8 cellular contexts compared by ENCODE assay signal in genomic region chrX:115562492-115562872, GRCh38. TPM values are rescaled to one million over a fixed set of nuclear protein-coding genes. Genes with fewer than 3 reads are reported as not detected.
DNase-seq lines count a peak whose midpoint lies in the region; ATAC-seq, FAIRE-seq and TF ChIP-seq lines count a peak whose summit lies in the region.

No MANE protein-coding gene starts in this region.

- FAIRE-seq in D721Med (lab: Jason Lieb, UNC) = no peak

- H3K4me3 ChIP-seq in ectodermal cell (ENCODE audit: insufficient read depth, low read depth, low read length) = peak overlapping the region; percentile 50

- TF ChIP-seq CTCF in 22Rv1 (IDR thresholded peaks at IDR 0.05) (no peak), D721Med (IDR thresholded peaks at IDR 0.05; ENCODE audit: insufficient read depth, missing control alignments) (no peak)

- no peaks in the 10 kb centered on the region for H3K9me3 ChIP-seq in ectodermal cell (ENCODE audit: control insufficient read depth, low read length)

- DNase-seq in medulla oblongata (ENCODE audit: extremely low spot score) (peak; percentile 19), NCI-H446 treated with DMSO at 0.1 percent for 48 hours (lab: John Stamatoyannopoulos, UW) (no peak), D721Med (ENCODE audit: insufficient read length, low spot score) (no peak)

- TF ChIP-seq RAD21 in Ishikawa (IDR thresholded peaks at IDR 0.05; ENCODE audit: low read depth) = no peak

- H3K36me3 ChIP-seq in ectodermal cell (ENCODE audit: control insufficient read depth, insufficient read depth, low read length) = no peaks in the 10 kb centered on the region

- no peak for ATAC-seq in HG03442 (IDR thresholded peaks at IDR 0.05; ENCODE audit: unreplicated experiment)
- no peak for ATAC-seq in HG03159 (IDR thresholded peaks at IDR 0.05; ENCODE audit: unreplicated experiment)

- no peaks in the 10 kb centered on the region for H3K4me1 ChIP-seq in ectodermal cell (ENCODE audit: control insufficient read depth, insufficient read depth, low read length)

- TF ChIP-seq EP300 in Ishikawa (IDR thresholded peaks at IDR 0.05; ENCODE audit: borderline replicate concordance) = no peak

- H3K27ac ChIP-seq in 22Rv1 (peak overlapping the region; percentile 93), ectodermal cell (ENCODE audit: insufficient read depth, low read depth, low read length, poor library complexity, severe bottlenecking) (no peak overlapping the region)

- 0 to 1% methylated on average over 7 to 8 of the region's 8 CpGs for WGBS in ectodermal cell, 2 experiments

- no peaks in the 10 kb centered on the region for H3K27me3 ChIP-seq in ectodermal cell (ENCODE audit: control insufficient read depth, insufficient read depth, low read length, poor library complexity, severe bottlenecking)

TF ChIP-seq in Ishikawa, 13 proteins besides CTCF, POLR2A, EP300 and RAD21:
- TF ChIP-seq, protein P1, sequence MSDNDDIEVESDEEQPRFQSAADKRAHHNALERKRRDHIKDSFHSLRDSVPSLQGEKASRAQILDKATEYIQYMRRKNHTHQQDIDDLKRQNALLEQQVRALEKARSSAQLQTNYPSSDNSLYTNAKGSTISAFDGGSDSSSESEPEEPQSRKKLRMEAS (IDR thresholded peaks at IDR 0.05) = peak; percentile 59
- TF ChIP-seq, protein P2, sequence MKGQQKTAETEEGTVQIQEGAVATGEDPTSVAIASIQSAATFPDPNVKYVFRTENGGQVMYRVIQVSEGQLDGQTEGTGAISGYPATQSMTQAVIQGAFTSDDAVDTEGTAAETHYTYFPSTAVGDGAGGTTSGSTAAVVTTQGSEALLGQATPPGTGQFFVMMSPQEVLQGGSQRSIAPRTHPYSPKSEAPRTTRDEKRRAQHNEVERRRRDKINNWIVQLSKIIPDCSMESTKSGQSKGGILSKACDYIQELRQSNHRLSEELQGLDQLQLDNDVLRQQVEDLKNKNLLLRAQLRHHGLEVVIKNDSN (IDR thresholded peaks at IDR 0.05) = peak; percentile 93
- TF ChIP-seq TAF1 (IDR thresholded peaks at IDR 0.05; ENCODE audit: low read depth) = no peak
- TF ChIP-seq ZBTB7A (IDR thresholded peaks at IDR 0.05; ENCODE audit: low read depth) = no peak
- no peak for TF ChIP-seq YY1 (IDR thresholded peaks at IDR 0.05; ENCODE audit: low read depth)
- no peak for TF ChIP-seq TCF12 (IDR thresholded peaks at IDR 0.05; ENCODE audit: low read depth)

RNA-seq across cellular contexts. Expression of gene PLS3, which starts 1.5 kb away (rescaled TPM):
- 70.1 TPM for polyA plus RNA-seq in ectodermal cell (2013, experiment 1 of 4)
- polyA plus RNA-seq in ectodermal cell (2013, experiment 2 of 4) = 82.7 TPM
- polyA plus RNA-seq in ectodermal cell (2013, experiment 3 of 4) = 60.6 TPM
- polyA plus RNA-seq in ectodermal cell (2013, experiment 4 of 4) = 73.4 TPM
